ENCODE assay signal across 1 cellular context in genomic region chr6:54860739-54861138, GRCh38.
TF ChIP-seq lines count a peak whose summit lies in the region.

No MANE protein-coding gene starts in this region.

TF ChIP-seq in IMR-90, 13 proteins besides CTCF, POLR2A, EP300 and RAD21 (continued from another document):
- TF ChIP-seq USF2 (IDR thresholded peaks at IDR 0.05; ENCODE audit: low read depth, low read length) (no peak), MAFK (IDR thresholded peaks at IDR 0.05; ENCODE audit: low read depth, low read length) (no peak), MXI1 (IDR thresholded peaks at IDR 0.05; ENCODE audit: borderline replicate concordance, low read depth, low read length) (no peak)
TF ChIP-seq in IMR-90: peak in this region for 2.
